13 cellular contexts compared by ENCODE assay signal in the genomic region with DNA sequence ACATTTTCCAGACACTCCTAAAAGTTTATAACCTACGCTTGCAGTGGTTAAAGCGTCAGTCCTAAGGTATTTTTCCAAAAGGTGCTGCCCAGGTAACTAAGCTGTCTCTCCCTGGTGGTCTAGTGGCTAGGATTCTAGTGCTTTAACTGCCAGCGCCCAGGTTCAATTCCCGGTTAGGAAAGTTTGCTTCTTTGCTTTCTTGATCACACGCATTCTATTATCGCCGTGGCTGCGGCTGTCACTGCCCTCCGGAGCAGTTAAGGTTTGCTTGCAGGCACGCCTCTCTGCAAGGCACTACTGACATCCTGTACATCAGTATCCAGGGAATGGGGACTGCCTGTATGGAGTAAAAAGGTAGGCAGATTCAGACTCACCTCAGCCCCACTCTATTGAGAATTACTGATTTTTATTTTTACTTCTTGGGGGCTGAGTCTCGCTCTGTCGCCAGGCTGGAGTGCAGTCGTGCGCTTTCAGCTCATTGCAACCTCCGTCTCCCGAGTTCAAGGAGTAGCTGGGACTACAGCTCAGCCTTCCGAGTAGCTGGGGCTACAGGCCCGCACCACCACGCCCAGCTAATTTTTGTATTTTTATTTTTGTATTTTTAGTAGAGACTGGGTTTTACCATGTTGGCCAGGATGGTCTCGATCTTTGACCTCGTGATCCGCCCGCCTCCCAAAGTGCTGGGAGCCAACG. TPM values are rescaled to one million over a fixed set of nuclear protein-coding genes. Genes with fewer than 3 reads are reported as not detected.
DNase-seq lines count a peak whose midpoint lies in the region; ATAC-seq and TF ChIP-seq lines count a peak whose summit lies in the region.
"Had no signal": no experiment of that assay in that cellular context is flagged by ENCODE, and none has a peak within 500 bp of the region (broad histone marks: within the 10 kb centered on the region; RNA-seq: fewer than 3 reads in every experiment).

No MANE protein-coding gene starts in this region.

- peaks cover 5% of the 10 kb centered on the region for H3K27me3 Mint-ChIP-seq in activated T-cell treated with anti-CD3 and anti-CD28 coated beads, Interleukin-2, amount 50 U/mL, for 24 hours
- H3K27me3 Mint-ChIP-seq in CD14-positive monocyte (ENCODE audit: low read depth in 3 of 3) = peaks cover 30 to 41% (median 30%) of the 10 kb centered on the region in 3 donors

- peak; percentile 58 for DNase-seq in iPS-NIHi7 (ENCODE audit: extremely low spot score)
- no peak for DNase-seq in activated T-cell treated with anti-CD3 and anti-CD28 coated beads, Interleukin-2, amount 50 U/mL, for 24 hours
- DNase-seq in CD14-positive monocyte (ENCODE audit: low spot score) = no peak
- no peak for DNase-seq in NCI-H1436 (lab: John Stamatoyannopoulos, UW)
- DNase-seq: activated T-cell treated with anti-CD3 and anti-CD28 coated beads for 4 hours; CD4-positive, alpha-beta T cell; stimulated activated CD8-positive, alpha-beta memory T cell treated with anti-CD3 and anti-CD28 coated beads, Interleukin-4, amount 100 ng/mL, for 48 hours had no signal

- no peaks in the 10 kb centered on the region for H3K9me2 ChIP-seq in DOHH2 (replicated peaks; ENCODE audit: control insufficient read depth, low read length)
- H3K9me2 ChIP-seq in SU-DHL-6 (replicated peaks; ENCODE audit: insufficient read depth, low read length) = no peaks in the 10 kb centered on the region

- H3F3A ChIP-seq in DOHH2 (ENCODE audit: control insufficient read depth, insufficient read depth) (no peaks in the 10 kb centered on the region), SU-DHL-6 (ENCODE audit: insufficient read depth) (no peaks in the 10 kb centered on the region)

- intact Hi-C loops in CD14-positive monocyte (cut with micrococcal nuclease) = no loop called here

- H3K79me2 ChIP-seq in DOHH2 (ENCODE audit: control insufficient read depth, low read length) = no peaks in the 10 kb centered on the region
- H3K79me2 ChIP-seq in SU-DHL-6 (ENCODE audit: insufficient read depth, low read length) = no peaks in the 10 kb centered on the region

- no peaks in the 10 kb centered on the region for H3K9me3 Mint-ChIP-seq in activated T-cell treated with anti-CD3 and anti-CD28 coated beads, Interleukin-2, amount 50 U/mL, for 24 hours
- peaks cover 0 to 9% (median 5%) of the 10 kb centered on the region in 7 donors for H3K9me3 Mint-ChIP-seq in CD14-positive monocyte
- H3K9me3 Mint-ChIP-seq: CD4-positive, alpha-beta T cell had no signal

- no peak overlapping the region for H2AFZ ChIP-seq in SU-DHL-6 (ENCODE audit: low read depth, low read length, severe bottlenecking)

- peaks cover 9% of the 10 kb centered on the region for H3K4me1 Mint-ChIP-seq in activated T-cell treated with anti-CD3 and anti-CD28 coated beads, Interleukin-2, amount 50 U/mL, for 24 hours (ENCODE audit: low read depth)
- peaks cover 5% of the 10 kb centered on the region for H3K4me1 Mint-ChIP-seq in CD14-positive monocyte

- H3K9me3 ChIP-seq in DOHH2 (ENCODE audit: control insufficient read depth, insufficient read depth, low read length) (no peaks in the 10 kb centered on the region), HUES6 (ENCODE audit: control insufficient read depth, insufficient read depth, low read depth, low read length) (no peaks in the 10 kb centered on the region), SU-DHL-6 (ENCODE audit: insufficient read depth, low read length) (no peaks in the 10 kb centered on the region)
- H3K9me3 ChIP-seq: breast epithelium had no signal

- H3K36me3 Mint-ChIP-seq in activated T-cell treated with anti-CD3 and anti-CD28 coated beads, Interleukin-2, amount 50 U/mL, for 24 hours (ENCODE audit: low read depth) = no peaks in the 10 kb centered on the region
- H3K36me3 Mint-ChIP-seq in CD14-positive monocyte = peaks cover 3 to 7% of the 10 kb centered on the region in 2 donors

- H4K20me1 ChIP-seq in DOHH2 (ENCODE audit: control insufficient read depth, insufficient read depth, low read depth, low read length) (no peaks in the 10 kb centered on the region), SU-DHL-6 (ENCODE audit: low read depth, low read length) (no peaks in the 10 kb centered on the region)

- no peak overlapping the region for H3K27ac Mint-ChIP-seq in activated T-cell treated with anti-CD3 and anti-CD28 coated beads, Interleukin-2, amount 50 U/mL, for 24 hours
- no peak overlapping the region for H3K27ac Mint-ChIP-seq in CD14-positive monocyte

- no peak overlapping the region for H3K4me3 Mint-ChIP-seq in activated T-cell treated with anti-CD3 and anti-CD28 coated beads, Interleukin-2, amount 50 U/mL, for 24 hours
- peak overlapping the region in 1 of 2 donors; percentile 83 for H3K4me3 Mint-ChIP-seq in CD14-positive monocyte

- H3K36me3 ChIP-seq in DOHH2 (ENCODE audit: control insufficient read depth, low read length) = no peaks in the 10 kb centered on the region
- H3K36me3 ChIP-seq in HUES6 (ENCODE audit: control insufficient read depth, insufficient read depth, low read length) = no peaks in the 10 kb centered on the region
- H3K36me3 ChIP-seq in SU-DHL-6 (ENCODE audit: low read length) = no peaks in the 10 kb centered on the region
- H3K36me3 ChIP-seq: breast epithelium had no signal

- H3K9ac ChIP-seq in HUES6 (ENCODE audit: low read length) = no peak overlapping the region
- no peak overlapping the region for H3K9ac ChIP-seq in SU-DHL-6 (ENCODE audit: low read length)

- no peak for ATAC-seq in HG02610 (IDR thresholded peaks at IDR 0.05; ENCODE audit: unreplicated experiment)

- TF ChIP-seq CTCF in DOHH2 (IDR thresholded peaks at IDR 0.05; ENCODE audit: low read depth, low read length, poor library complexity, severe bottlenecking) = no peak
- TF ChIP-seq CTCF in SU-DHL-6 (IDR thresholded peaks at IDR 0.05; ENCODE audit: insufficient read depth, low read length, poor library complexity, severe bottlenecking) = no peak
- TF ChIP-seq CTCF in CD14-positive monocyte (IDR thresholded peaks at IDR 0.05) = no peak

- H3K4me2 ChIP-seq in DOHH2 (ENCODE audit: low read length) (0 out of 2 replicates have a peak overlapping the region, but pooled peaks have one; percentile 59), SU-DHL-6 (ENCODE audit: low read depth, low read length, poor library complexity, severe bottlenecking) (peak overlapping the region; percentile 49)

- no peak overlapping the region for H3K27ac ChIP-seq in DOHH2 (ENCODE audit: low read depth, low read length)
- H3K27ac ChIP-seq in HUES6 (ENCODE audit: low read depth, low read length) = no peak overlapping the region
- no peak overlapping the region for H3K27ac ChIP-seq in SU-DHL-6 (ENCODE audit: low read depth, low read length)
- H3K27ac ChIP-seq: breast epithelium had no signal

- H3K27me3 ChIP-seq in DOHH2 (ENCODE audit: control insufficient read depth, low read length) (no peaks in the 10 kb centered on the region), HUES6 (ENCODE audit: control insufficient read depth, insufficient read depth, low read length) (peaks cover 9% of the 10 kb centered on the region; the same call in 1 of the 2 replicates), SU-DHL-6 (ENCODE audit: low read length) (no peaks in the 10 kb centered on the region)
- H3K27me3 ChIP-seq: breast epithelium had no signal

- no peak overlapping the region; the same call in 1 of the 2 replicates for H3K4me3 ChIP-seq in DOHH2 (ENCODE audit: low read length)
- H3K4me3 ChIP-seq in HUES6 (ENCODE audit: low read depth, low read length) = peak overlapping the region; percentile 56
- no peak overlapping the region for H3K4me3 ChIP-seq in SU-DHL-6 (ENCODE audit: insufficient read depth, low read length, poor library complexity, severe bottlenecking)

- peaks cover 10% of the 10 kb centered on the region for H3K4me1 ChIP-seq in DOHH2 (ENCODE audit: control insufficient read depth, low read length)
- no peaks in the 10 kb centered on the region for H3K4me1 ChIP-seq in HUES6 (ENCODE audit: control insufficient read depth, insufficient read depth, low read length)
- H3K4me1 ChIP-seq: breast epithelium had no signal

RNA-seq across cellular contexts. Expression of a gene that starts 53.2 kb away (rescaled TPM):
- not detected for polyA plus RNA-seq in CD14-positive monocyte
- polyA plus RNA-seq: keratinocyte had no signal
